Comparison of ENCODE assay signal across 1 cellular context in the genomic region with DNA sequence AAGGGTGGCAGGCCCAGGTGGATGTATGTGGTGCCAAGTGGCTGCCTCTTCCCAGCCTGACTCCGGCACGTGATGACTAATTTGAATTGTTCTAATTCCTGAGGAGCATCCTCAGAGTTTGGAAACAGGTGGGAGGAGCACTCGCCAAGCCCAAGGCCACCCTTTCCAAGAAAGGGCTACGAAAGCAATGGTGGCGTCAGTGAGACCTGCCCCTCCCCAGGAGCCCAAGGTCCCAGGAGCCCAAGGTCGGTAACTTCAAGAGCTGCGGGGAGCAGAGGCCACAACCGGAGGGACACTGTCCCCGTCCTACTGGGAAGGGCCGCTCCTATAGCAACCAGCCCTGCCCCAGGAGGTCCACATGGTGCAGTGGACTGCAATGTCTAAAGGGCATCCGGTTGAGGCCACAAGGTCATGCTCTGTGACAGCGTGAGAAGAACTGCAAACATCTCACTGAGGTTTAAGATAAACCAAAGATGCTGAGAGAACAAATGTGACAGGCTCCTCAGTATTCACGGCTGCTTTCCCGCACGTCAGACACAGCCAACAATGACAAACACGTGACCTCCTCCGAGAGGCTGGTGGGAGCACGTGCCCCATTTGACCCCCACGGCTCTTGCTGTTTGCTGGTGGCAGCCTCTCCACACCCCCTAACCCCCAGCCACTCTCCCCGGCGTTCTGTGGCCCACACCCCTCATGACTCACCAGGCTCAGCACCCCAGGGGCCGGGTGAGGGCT.
TF ChIP-seq lines count a peak whose summit lies in the region.

No MANE protein-coding gene starts in this region.

TF ChIP-seq in neural cell, 6 proteins besides CTCF, POLR2A, EP300 and RAD21:
- no peak for TF ChIP-seq POLR2AphosphoS5 (IDR thresholded peaks at IDR 0.05)
- TF ChIP-seq TAF1 (IDR thresholded peaks at IDR 0.05; ENCODE audit: low read depth), result no peak
